In the genomic region with DNA sequence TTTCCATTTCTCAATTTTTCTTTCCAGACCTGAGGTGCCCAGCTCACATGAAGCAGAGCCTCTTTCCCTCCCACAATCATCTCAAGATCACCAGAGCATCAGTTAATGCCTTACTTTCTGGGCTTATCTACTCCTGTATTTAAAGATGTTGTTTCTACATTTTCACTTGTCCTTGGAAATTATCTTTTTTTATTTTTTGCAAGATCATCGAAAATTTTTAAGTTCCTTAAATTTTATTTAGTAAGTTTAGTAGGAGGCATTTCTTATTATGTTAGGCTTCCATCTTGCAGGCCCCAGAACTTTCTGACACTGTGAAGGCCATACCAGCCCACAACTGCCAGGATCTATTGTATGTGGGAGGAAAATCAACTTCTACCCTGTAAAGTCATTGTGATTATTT, we compare ENCODE assay signal across 36 cellular contexts.
"Had no signal": no experiment of that assay in that cellular context is flagged by ENCODE, and none has a peak within 500 bp of the region (broad histone marks: within the 10 kb centered on the region; RNA-seq: fewer than 3 reads in every experiment).

No MANE protein-coding gene starts in this region.

- H3K4me3 Mint-ChIP-seq: activated B cell treated with CpG ODN at 0.5 μM for 24 hours; activated CD4-positive, alpha-beta memory T cell treated with anti-CD3 and anti-CD28 coated beads, Interleukin-2, amount 10 ng/mL, durations not matched to agents 7 days and 5 days; activated CD4-positive, alpha-beta T cell treated with anti-CD3 and anti-CD28 coated beads, Interleukin-2, amount 10 ng/mL, durations not matched to agents 24 days and 14 days; activated CD8-positive, alpha-beta memory T cell treated with anti-CD3 and anti-CD28 coated beads, Interleukin-2, amount 10 ng/mL, durations not matched to agents 7 days and 5 days; activated CD8-positive, alpha-beta T cell treated with anti-CD3 and anti-CD28 coated beads, Interleukin-2, amount 10 ng/mL, durations not matched to agents 7 days and 5 days; activated naive CD4-positive, alpha-beta T cell treated with anti-CD3 and anti-CD28 coated beads, Interleukin-2, amount 10 ng/mL, durations not matched to agents 7 days and 5 days; activated naive CD4-positive, alpha-beta T cell treated with anti-CD3 and anti-CD28 coated beads, Interleukin-2, amount 50 U/mL, for 24 hours; activated naive CD8-positive, alpha-beta T cell; activated naive CD8-positive, alpha-beta T cell treated with anti-CD3 and anti-CD28 coated beads, Interleukin-2, amount 10 ng/mL, durations not matched to agents 7 days and 5 days; activated naive CD8-positive, alpha-beta T cell treated with anti-CD3 and anti-CD28 coated beads, Interleukin-2, amount 50 U/mL, for 24 hours; activated T-cell treated with anti-CD3 and anti-CD28 coated beads, Interleukin-2, amount 50 U/mL, for 24 hours; brain; central memory CD8-positive, alpha-beta T cell; T-helper 1 cell treated with Interleukin-12 subunit alpha and Interleukin-12 subunit beta and Interleukin-4 antibody, amounts not matched to agents 30 μg/mL and 1 μg/mL, for 36 hours; T-helper 2 cell treated with Interferon-gamma antibody and Interleukin-4, amounts not matched to agents 5 μg/mL and 100 μg/mL, for 36 hours had no signal

- H3K27me3 ChIP-seq: ascending aorta, cardiac muscle cell had no signal

- H3K27me3 Mint-ChIP-seq: activated B cell treated with CpG ODN at 0.5 μM for 24 hours; activated CD4-positive, alpha-beta memory T cell treated with anti-CD3 and anti-CD28 coated beads, Interleukin-2, amount 10 ng/mL, durations not matched to agents 7 days and 5 days; activated CD4-positive, alpha-beta T cell treated with anti-CD3 and anti-CD28 coated beads, Interleukin-2, amount 10 ng/mL, durations not matched to agents 24 days and 14 days; activated CD8-positive, alpha-beta memory T cell treated with anti-CD3 and anti-CD28 coated beads, Interleukin-2, amount 10 ng/mL, durations not matched to agents 7 days and 5 days; activated naive CD4-positive, alpha-beta T cell treated with anti-CD3 and anti-CD28 coated beads, Interleukin-2, amount 10 ng/mL, durations not matched to agents 7 days and 5 days; activated naive CD4-positive, alpha-beta T cell treated with anti-CD3 and anti-CD28 coated beads, Interleukin-2, amount 50 U/mL, for 24 hours; activated naive CD8-positive, alpha-beta T cell; activated naive CD8-positive, alpha-beta T cell treated with anti-CD3 and anti-CD28 coated beads, Interleukin-2, amount 10 ng/mL, durations not matched to agents 7 days and 5 days; activated naive CD8-positive, alpha-beta T cell treated with anti-CD3 and anti-CD28 coated beads, Interleukin-2, amount 50 U/mL, for 24 hours; activated T-cell treated with anti-CD3 and anti-CD28 coated beads, Interleukin-2, amount 50 U/mL, for 24 hours; brain; central memory CD8-positive, alpha-beta T cell had no signal

- ATAC-seq: activated CD8-positive, alpha-beta memory T cell treated with anti-CD3 and anti-CD28 coated beads, Interleukin-2, amount 10 ng/mL, durations not matched to agents 7 days and 5 days; activated CD8-positive, alpha-beta T cell treated with anti-CD3 and anti-CD28 coated beads, Interleukin-2, amount 10 ng/mL, durations not matched to agents 7 days and 5 days; activated naive CD8-positive, alpha-beta T cell treated with anti-CD3 and anti-CD28 coated beads, Interleukin-2, amount 50 U/mL, for 24 hours had no signal

- H3K36me3 Mint-ChIP-seq: activated CD8-positive, alpha-beta memory T cell treated with anti-CD3 and anti-CD28 coated beads, Interleukin-2, amount 10 ng/mL, durations not matched to agents 7 days and 5 days; activated naive CD4-positive, alpha-beta T cell treated with anti-CD3 and anti-CD28 coated beads, Interleukin-2, amount 10 ng/mL, durations not matched to agents 7 days and 5 days; activated naive CD8-positive, alpha-beta T cell treated with anti-CD3 and anti-CD28 coated beads, Interleukin-2, amount 10 ng/mL, durations not matched to agents 7 days and 5 days; brain had no signal

- H3K4me1 Mint-ChIP-seq: activated B cell treated with CpG ODN at 0.5 μM for 24 hours; activated CD4-positive, alpha-beta memory T cell treated with anti-CD3 and anti-CD28 coated beads, Interleukin-2, amount 10 ng/mL, durations not matched to agents 7 days and 5 days; activated CD8-positive, alpha-beta memory T cell treated with anti-CD3 and anti-CD28 coated beads, Interleukin-2, amount 10 ng/mL, durations not matched to agents 7 days and 5 days; activated naive CD4-positive, alpha-beta T cell treated with anti-CD3 and anti-CD28 coated beads, Interleukin-2, amount 10 ng/mL, durations not matched to agents 7 days and 5 days; activated naive CD4-positive, alpha-beta T cell treated with anti-CD3 and anti-CD28 coated beads, Interleukin-2, amount 50 U/mL, for 24 hours; activated naive CD8-positive, alpha-beta T cell treated with anti-CD3 and anti-CD28 coated beads, Interleukin-2, amount 10 ng/mL, durations not matched to agents 7 days and 5 days; activated naive CD8-positive, alpha-beta T cell treated with anti-CD3 and anti-CD28 coated beads, Interleukin-2, amount 50 U/mL, for 24 hours; central memory CD8-positive, alpha-beta T cell had no signal

- H3K9me3 ChIP-seq: ascending aorta had no signal

- FAIRE-seq: bronchial epithelial cell, TTC549 had no signal

- H3K4me3 ChIP-seq: ascending aorta, cardiac muscle cell had no signal

- H3K9me3 Mint-ChIP-seq: activated CD4-positive, alpha-beta T cell treated with anti-CD3 and anti-CD28 coated beads, Interleukin-2, amount 10 ng/mL, durations not matched to agents 24 days and 14 days; activated naive CD4-positive, alpha-beta T cell treated with anti-CD3 and anti-CD28 coated beads, Interleukin-2, amount 50 U/mL, for 24 hours; T-helper 2 cell treated with Interferon-gamma antibody and Interleukin-4, amounts not matched to agents 5 μg/mL and 100 μg/mL, for 36 hours had no signal

- H3K27ac Mint-ChIP-seq: activated B cell treated with CpG ODN at 0.5 μM for 24 hours; activated CD4-positive, alpha-beta memory T cell treated with anti-CD3 and anti-CD28 coated beads, Interleukin-2, amount 10 ng/mL, durations not matched to agents 7 days and 5 days; activated CD4-positive, alpha-beta T cell treated with anti-CD3 and anti-CD28 coated beads, Interleukin-2, amount 10 ng/mL, durations not matched to agents 24 days and 14 days; activated CD8-positive, alpha-beta memory T cell treated with anti-CD3 and anti-CD28 coated beads, Interleukin-2, amount 10 ng/mL, durations not matched to agents 7 days and 5 days; activated CD8-positive, alpha-beta T cell treated with anti-CD3 and anti-CD28 coated beads, Interleukin-2, amount 10 ng/mL, durations not matched to agents 7 days and 5 days; activated naive CD4-positive, alpha-beta T cell treated with anti-CD3 and anti-CD28 coated beads, Interleukin-2, amount 10 ng/mL, durations not matched to agents 7 days and 5 days; activated naive CD4-positive, alpha-beta T cell treated with anti-CD3 and anti-CD28 coated beads, Interleukin-2, amount 50 U/mL, for 24 hours; activated naive CD8-positive, alpha-beta T cell; activated naive CD8-positive, alpha-beta T cell treated with anti-CD3 and anti-CD28 coated beads, Interleukin-2, amount 10 ng/mL, durations not matched to agents 7 days and 5 days; activated naive CD8-positive, alpha-beta T cell treated with anti-CD3 and anti-CD28 coated beads, Interleukin-2, amount 50 U/mL, for 24 hours; activated T-cell treated with anti-CD3 and anti-CD28 coated beads, Interleukin-2, amount 50 U/mL, for 24 hours; activated T-helper 2 cell treated with anti-CD3 and anti-CD28 coated beads, Interferon-gamma antibody, Interleukin-2, Interleukin-4, amounts not matched to agents 10 μg/mL and 5 μg/mL and 100 μg/mL, durations not matched to agents 14 hours and 24 hours and 36 hours; brain; T-helper 1 cell treated with Interleukin-12 subunit alpha and Interleukin-12 subunit beta and Interleukin-4 antibody, amounts not matched to agents 30 μg/mL and 1 μg/mL, for 36 hours; T-helper 2 cell treated with Interferon-gamma antibody and Interleukin-4, amounts not matched to agents 5 μg/mL and 100 μg/mL, for 36 hours had no signal

- H3K36me3 ChIP-seq: cardiac muscle cell had no signal

- H3K4me1 ChIP-seq: ascending aorta had no signal

- H3K27ac ChIP-seq: ascending aorta, cardiac muscle cell, VCaP had no signal

- DNase-seq: activated B cell treated with CpG ODN at 0.5 μM for 24 hours; activated CD4-positive, alpha-beta memory T cell treated with anti-CD3 and anti-CD28 coated beads, Interleukin-2, amount 10 ng/mL, durations not matched to agents 7 days and 5 days; activated CD4-positive, alpha-beta T cell treated with anti-CD3 and anti-CD28 coated beads for 4 hours; activated CD4-positive, alpha-beta T cell treated with anti-CD3 and anti-CD28 coated beads, Interleukin-2, amount 10 ng/mL, durations not matched to agents 24 days and 14 days; activated CD4-positive, alpha-beta T cell treated with anti-CD3 and anti-CD28 coated beads, Interleukin-2, amount 50 U/mL, for 1 hour; activated CD4-positive, alpha-beta T cell treated with anti-CD3 and anti-CD28 coated beads, Interleukin-2, amount 50 U/mL, for 4 hours; activated CD4-positive, CD25-positive, alpha-beta regulatory T cell treated with anti-CD3 and anti-CD28 coated beads, Interleukin-2, amount 50 U/mL, for 72 hours; activated CD8-positive, alpha-beta memory T cell treated with anti-CD3 and anti-CD28 coated beads for 24 hours; activated CD8-positive, alpha-beta memory T cell treated with anti-CD3 and anti-CD28 coated beads, Interleukin-2, amount 10 ng/mL, durations not matched to agents 7 days and 5 days; activated CD8-positive, alpha-beta memory T cell treated with anti-CD3 and anti-CD28 coated beads, Interleukin-2, amount 50 U/mL, for 48 hours; activated CD8-positive, alpha-beta T cell treated with anti-CD3 and anti-CD28 coated beads, Interleukin-2, amount 10 ng/mL, durations not matched to agents 7 days and 5 days; activated effector memory CD4-positive, alpha-beta T cell treated with Interleukin-2 at 50 U/mL for 16 hours; activated gamma-delta T cell; activated naive CD4-positive, alpha-beta T cell treated with anti-CD3 and anti-CD28 coated beads, Interleukin-2, amount 10 ng/mL, durations not matched to agents 7 days and 5 days; activated naive CD4-positive, alpha-beta T cell treated with Interleukin-2 at 50 U/mL for 16 hours; activated naive CD8-positive, alpha-beta T cell treated with anti-CD3 and anti-CD28 coated beads, Interleukin-2, amount 10 ng/mL, durations not matched to agents 7 days and 5 days; activated naive CD8-positive, alpha-beta T cell treated with anti-CD3 and anti-CD28 coated beads, Interleukin-2, amount 50 U/mL, for 24 hours; activated T-cell treated with anti-CD3 and anti-CD28 coated beads, Interleukin-2, amount 50 U/mL, for 24 hours; activated T-cell treated with anti-CD3 and anti-CD28 coated beads, Interleukin-2, amount 50 U/mL, for 48 hours; amygdala; anterior cingulate cortex; cerebellar nuclear complex; T-helper 2 cell; T-helper 9 cell had no signal
